ENCODE assay signal across 19 cellular contexts in the genomic region with DNA sequence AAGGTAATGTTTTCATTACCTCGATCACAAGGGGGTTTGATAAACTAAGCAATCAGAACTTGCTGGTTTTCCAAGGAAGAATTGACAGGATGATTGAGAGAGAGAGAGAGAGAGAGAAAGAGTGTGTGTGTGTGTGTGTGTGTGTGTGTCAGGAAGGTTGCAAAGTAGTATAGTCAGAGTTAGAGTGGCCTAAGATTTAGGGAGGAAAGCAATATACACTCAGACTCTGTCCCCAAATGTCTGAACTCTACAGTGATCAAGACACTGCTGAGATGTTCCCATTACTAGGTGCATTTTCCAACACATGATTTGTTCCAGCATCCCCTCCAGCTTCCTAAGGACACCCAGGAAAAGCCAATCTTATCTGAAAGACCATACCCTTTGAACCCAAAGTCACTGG.
DNase-seq lines count a peak whose midpoint lies in the region; ATAC-seq, FAIRE-seq and TF ChIP-seq lines count a peak whose summit lies in the region.
"Had no signal": no experiment of that assay in that cellular context is flagged by ENCODE, and none has a peak within 500 bp of the region (broad histone marks: within the 10 kb centered on the region; RNA-seq: fewer than 3 reads in every experiment).

No MANE protein-coding gene starts in this region.

- H3K4me1 Mint-ChIP-seq in CD4-positive, CD25-positive, alpha-beta regulatory T cell = peaks cover 46 to 95% (median 74%) of the 10 kb centered on the region in 4 donors
- peaks cover 94% of the 10 kb centered on the region for H3K4me1 Mint-ChIP-seq in CD8-positive, alpha-beta T cell (ENCODE audit: low read depth)
- peaks cover 58% of the 10 kb centered on the region for H3K4me1 Mint-ChIP-seq in T-helper 17 cell

- POLR2A ChIA-PET in CD8-positive, alpha-beta T cell (lab: Charles Lee) = interaction anchor here (1.6 to 9.8 kb wide), 2 partner anchors 27 to 58 kb away, joined by 3 to 105 read pairs; no protein-coding TSS in a partner anchor

- H3K27ac Mint-ChIP-seq in CD4-positive, CD25-positive, alpha-beta regulatory T cell = peak overlapping the region; percentile 86 to 93 (median 91)
- peak overlapping the region; percentile 85 for H3K27ac Mint-ChIP-seq in CD8-positive, alpha-beta T cell
- peak overlapping the region; percentile 87 for H3K27ac Mint-ChIP-seq in T-helper 17 cell

- H3K9me3 ChIP-seq in CD4-positive, CD25-positive, alpha-beta regulatory T cell (ENCODE audit: control insufficient read depth in 2 of 2, low read length in 2 of 2) = no peaks in the 10 kb centered on the region
- H3K9me3 ChIP-seq in CD8-positive, alpha-beta T cell (ENCODE audit: low read length) = no peaks in the 10 kb centered on the region
- H3K9me3 ChIP-seq in T-helper 17 cell (ENCODE audit: control insufficient read depth, low read length, poor library complexity, severe bottlenecking) = no peaks in the 10 kb centered on the region
- H3K9me3 ChIP-seq: HAP-1, left lung, psoas muscle, upper lobe of right lung had no signal

- DNase-seq in CD4-positive, CD25-positive, alpha-beta regulatory T cell = no peak
- DNase-seq in CD8-positive, alpha-beta T cell = no peak
- DNase-seq in T-helper 17 cell = no peak
- DNase-seq in bronchial epithelial cell (ENCODE audit: low read depth) = no peak
- no peak for DNase-seq in stimulated activated CD4-positive, alpha-beta T cell treated with anti-CD3 and anti-CD28 coated beads, Interleukin-2, amount 100 ng/mL, for 48 hours
- DNase-seq in HuH-7 (ENCODE audit: low spot score) = no peak
- DNase-seq: amygdala, caudate nucleus, dorsolateral prefrontal cortex, EL, left lung, NCI-H524 treated with DMSO at 0.1 percent for 48 hours, psoas muscle, upper lobe of right lung had no signal

- no peaks in the 10 kb centered on the region for H3K36me3 ChIP-seq in CD4-positive, CD25-positive, alpha-beta regulatory T cell (ENCODE audit: control insufficient read depth, insufficient read depth, low read length)
- H3K36me3 ChIP-seq in CD8-positive, alpha-beta T cell (ENCODE audit: insufficient read depth, low read length) = no peaks in the 10 kb centered on the region
- H3K36me3 ChIP-seq in bronchial epithelial cell (ENCODE audit: control insufficient read depth, insufficient read depth, low read length) = no peaks in the 10 kb centered on the region
- H3K36me3 ChIP-seq: HAP-1, left lung, upper lobe of right lung had no signal

- no peaks in the 10 kb centered on the region for H3K27me3 ChIP-seq in CD4-positive, CD25-positive, alpha-beta regulatory T cell (ENCODE audit: control insufficient read depth, insufficient read depth, low read length)
- H3K27me3 ChIP-seq in CD8-positive, alpha-beta T cell (ENCODE audit: insufficient read depth, low read length) = no peaks in the 10 kb centered on the region
- H3K27me3 ChIP-seq in bronchial epithelial cell (ENCODE audit: control insufficient read depth, insufficient read depth, low read length) = peaks cover 2% of the 10 kb centered on the region
- H3K27me3 ChIP-seq: upper lobe of right lung had no signal

- peak overlapping the region; percentile 35 for H3K27ac ChIP-seq in CD4-positive, CD25-positive, alpha-beta regulatory T cell (ENCODE audit: insufficient read depth, low read length, poor library complexity, severe bottlenecking)
- H3K27ac ChIP-seq in CD8-positive, alpha-beta T cell (ENCODE audit: low read depth, low read length) = no peak overlapping the region
- H3K27ac ChIP-seq: dorsolateral prefrontal cortex, epithelial cell of prostate, left lung, psoas muscle, upper lobe of right lung had no signal

- peaks cover 38% of the 10 kb centered on the region for H3K4me1 ChIP-seq in CD4-positive, CD25-positive, alpha-beta regulatory T cell (ENCODE audit: control insufficient read depth, insufficient read depth, low read length, poor library complexity, severe bottlenecking)
- H3K4me1 ChIP-seq in CD8-positive, alpha-beta T cell (ENCODE audit: insufficient read depth, low read length) = peaks cover 72% of the 10 kb centered on the region
- H3K4me1 ChIP-seq: HAP-1, left lung, psoas muscle, upper lobe of right lung had no signal

- H3K4me3 ChIP-seq in CD4-positive, CD25-positive, alpha-beta regulatory T cell (ENCODE audit: low read depth, low read length) = peak overlapping the region; percentile 29
- peak overlapping the region; percentile 12 for H3K4me3 ChIP-seq in CD8-positive, alpha-beta T cell (ENCODE audit: low read depth, low read length)
- no peak overlapping the region for H3K4me3 ChIP-seq in bronchial epithelial cell (ENCODE audit: low read depth, low read length)
- H3K4me3 ChIP-seq: dorsolateral prefrontal cortex, HAP-1, left lung, psoas muscle, upper lobe of right lung had no signal

- H3K27me3 Mint-ChIP-seq in CD4-positive, CD25-positive, alpha-beta regulatory T cell = no peaks in the 10 kb centered on the region
- no peaks in the 10 kb centered on the region for H3K27me3 Mint-ChIP-seq in CD8-positive, alpha-beta T cell (ENCODE audit: low read depth)
- no peaks in the 10 kb centered on the region for H3K27me3 Mint-ChIP-seq in T-helper 17 cell

- no peaks in the 10 kb centered on the region for H3K36me3 Mint-ChIP-seq in CD4-positive, CD25-positive, alpha-beta regulatory T cell
- peaks cover 3% of the 10 kb centered on the region for H3K36me3 Mint-ChIP-seq in CD8-positive, alpha-beta T cell
- no peaks in the 10 kb centered on the region for H3K36me3 Mint-ChIP-seq in T-helper 17 cell (ENCODE audit: low read depth)

- H3K4me3 Mint-ChIP-seq in CD4-positive, CD25-positive, alpha-beta regulatory T cell = peak overlapping the region; percentile 58 to 77 (median 68)
- H3K4me3 Mint-ChIP-seq in CD8-positive, alpha-beta T cell = peak overlapping the region; percentile 54
- H3K4me3 Mint-ChIP-seq in T-helper 17 cell = peak overlapping the region; percentile 80
- H3K4me3 Mint-ChIP-seq: neural crest cell had no signal

- peak; percentile 36 for FAIRE-seq in bronchial epithelial cell (lab: Jason Lieb, UNC)

- intact Hi-C loops in CD8-positive, alpha-beta T cell (cut with DNase I, micrococcal nuclease) = loop anchor here (5.0 to 10.0 kb wide), 2 partner anchors 737 to 1074 kb away; a partner anchor contains a TSS

- TF ChIP-seq CTCF in CD8-positive, alpha-beta T cell (IDR thresholded peaks at IDR 0.05) = no peak
- no peak for TF ChIP-seq CTCF in bronchial epithelial cell (IDR thresholded peaks at IDR 0.05; ENCODE audit: insufficient read depth, low read length, severe bottlenecking)

- H3K9me3 Mint-ChIP-seq in CD4-positive, CD25-positive, alpha-beta regulatory T cell = peaks cover 0 to 2% (median 0%) of the 10 kb centered on the region in 7 donors
- H3K9me3 Mint-ChIP-seq in CD8-positive, alpha-beta T cell = no peaks in the 10 kb centered on the region
- H3K9me3 Mint-ChIP-seq: neural crest cell had no signal

- ATAC-seq in CD4-positive, CD25-positive, alpha-beta regulatory T cell (ENCODE audit: low read depth in 2 of 2) = peak; percentile 32 to 38
- no peak for ATAC-seq in CD8-positive, alpha-beta T cell
- ATAC-seq in T-helper 17 cell (peak; percentile 24), GM18907 (IDR thresholded peaks at IDR 0.05; ENCODE audit: unreplicated experiment) (no peak)
- ATAC-seq: psoas muscle, SK-N-SH treated with all-trans-retinoic acid at 6 μM for 48 hours had no signal

- CTCF ChIA-PET in CD8-positive, alpha-beta T cell (lab: Charles Lee) = interaction anchor here (0.7 to 24.3 kb wide), 6 partner anchors 11 to 1078 kb away, joined by 3 to 283 read pairs (median 3); no protein-coding TSS in a partner anchor

Comparison
In these comparisons a context has a peak if more than half of its experiments do, and no peak if none do; other contexts are left out.
1. ATAC-seq: peak in CD4-positive, CD25-positive, alpha-beta regulatory T cell (2 of 2) and T-helper 17 cell (single experiment); none in CD8-positive, alpha-beta T cell (single experiment) and GM18907 (single experiment).
2. Peak in every context shown above with its lines, with median percentiles within 50 percentile points of each other: H3K27ac Mint-ChIP-seq and H3K4me3 Mint-ChIP-seq.